Comparison of ENCODE assay signal across 11 cellular contexts in genomic region chr1:236774926-236775325, GRCh38. TPM values are rescaled to one million over a fixed set of nuclear protein-coding genes. Genes with fewer than 3 reads are reported as not detected.
DNase-seq lines count a peak whose midpoint lies in the region; ATAC-seq and TF ChIP-seq lines count a peak whose summit lies in the region.
"Had no signal": no experiment of that assay in that cellular context is flagged by ENCODE, and none has a peak within 500 bp of the region (broad histone marks: within the 10 kb centered on the region; RNA-seq: fewer than 3 reads in every experiment).

No MANE protein-coding gene starts in this region.

- H3K27me3 ChIP-seq in RWPE2 (ENCODE audit: insufficient read depth, poor library complexity, severe bottlenecking) (no peaks in the 10 kb centered on the region), gastroesophageal sphincter (no peaks in the 10 kb centered on the region)
- H3K27me3 ChIP-seq: BLaER1 had no signal

- no peak for TF ChIP-seq EP300 in gastroesophageal sphincter (IDR thresholded peaks at IDR 0.05)

- no peak overlapping the region for H3K27ac ChIP-seq in RWPE2 (ENCODE audit: poor library complexity, severe bottlenecking)
- no peak overlapping the region for H3K27ac ChIP-seq in gastroesophageal sphincter
- H3K27ac ChIP-seq: BLaER1 had no signal

- H3K4me3 ChIP-seq in RWPE2 (ENCODE audit: severe bottlenecking) (no peak overlapping the region), gastroesophageal sphincter (no peak overlapping the region)
- H3K4me3 ChIP-seq: BLaER1 had no signal

- no peak for TF ChIP-seq POLR2A in gastroesophageal sphincter (IDR thresholded peaks at IDR 0.05)

- H3K36me3 ChIP-seq in RWPE2 (ENCODE audit: low read depth) (no peaks in the 10 kb centered on the region), gastroesophageal sphincter (no peaks in the 10 kb centered on the region)
- H3K36me3 ChIP-seq: BLaER1 had no signal

- ATAC-seq in RWPE2 (ENCODE audit: low read depth) (no peak), gastroesophageal sphincter (peak; percentile 61), HG03457 (IDR thresholded peaks at IDR 0.05; ENCODE audit: unreplicated experiment) (no peak)

- TF ChIP-seq CTCF in RWPE2 (IDR thresholded peaks at IDR 0.05; ENCODE audit: poor library complexity, severe bottlenecking) (peak; percentile 11), gastroesophageal sphincter (IDR thresholded peaks at IDR 0.05) (peak; percentile 12 to 50 (median 38))

- no peaks in the 10 kb centered on the region for H3K9me3 ChIP-seq in RWPE2 (ENCODE audit: severe bottlenecking)
- H3K9me3 ChIP-seq in gastroesophageal sphincter: peaks cover 0 to 14% (median 0%) of the 10 kb centered on the region in 3 donors

- H3K4me1 ChIP-seq in RWPE2 (ENCODE audit: insufficient read depth, poor library complexity, severe bottlenecking) (no peaks in the 10 kb centered on the region), gastroesophageal sphincter (no peaks in the 10 kb centered on the region)
- H3K4me1 ChIP-seq: BLaER1 had no signal

- WGBS in gastroesophageal sphincter (ENCODE audit: low coverage in 1 of 2), 2 donors: 37% methylated on average over 3 of the region's 3 CpGs; no CpG with 5 or more reads in 1 of the 2 donors

- DNase-seq in NCI-H748 (lab: John Stamatoyannopoulos, UW; ENCODE audit: unreplicated experiment) (peak; percentile 12), NCI-H748 treated with DMSO at 0.1 percent for 48 hours (lab: John Stamatoyannopoulos, UW) (no peak), RWPE2 (ENCODE audit: low spot score) (no peak), stromal cell of bone marrow (ENCODE audit: low read depth) (peak; percentile 19), AML-193 (lab: John Stamatoyannopoulos, UW) (no peak), T-helper 9 cell (no peak)
- DNase-seq: activated CD4-positive, alpha-beta T cell treated with anti-CD3 and anti-CD28 coated beads, Interleukin-2, amount 50 U/mL, for 1 hour; NCI-H2029 had no signal

RNA-seq across cellular contexts. Expression of gene MTR, which starts 20.2 kb away (rescaled TPM):
- total RNA-seq in gastroesophageal sphincter: 10 to 100 TPM; 34.6 to 50.3 (median 38.9) TPM

Comparison
In these comparisons a context has a peak if more than half of its experiments do, and no peak if none do; other contexts are left out.
1. DNase-seq: peak in NCI-H748 (single experiment) and stromal cell of bone marrow (single experiment); none in NCI-H748 treated with DMSO at 0.1 percent for 48 hours (single experiment), RWPE2 (single experiment), AML-193 (0 of 2) and T-helper 9 cell (single experiment).